ENCODE assay signal across 16 cellular contexts in genomic region chr5:107290780-107291398, GRCh38.
"Had no signal": no experiment of that assay in that cellular context is flagged by ENCODE, and none has a peak within 500 bp of the region (broad histone marks: within the 10 kb centered on the region; RNA-seq: fewer than 3 reads in every experiment).

No MANE protein-coding gene starts in this region.

- H3K27me3 ChIP-seq: ascending aorta, right atrium auricular region, stomach, testis, upper lobe of left lung had no signal

- DNase-seq: activated CD4-positive, alpha-beta T cell treated with anti-CD3 and anti-CD28 coated beads for 1 hour; activated CD8-positive, alpha-beta memory T cell treated with anti-CD3 and anti-CD28 coated beads for 24 hours; activated effector memory CD4-positive, alpha-beta T cell treated with anti-CD3 and anti-CD28 coated beads, Interleukin-2, amount 50 U/mL, for 16 hours; activated naive CD4-positive, alpha-beta T cell treated with anti-CD3 and anti-CD28 coated beads, Interleukin-2, amount 50 U/mL, for 16 hours; activated T-cell treated with anti-CD3 and anti-CD28 coated beads, Interleukin-2, amount 50 U/mL, for 72 hours; effector CD8-positive, alpha-beta T cell; left colon; stimulated activated CD4-positive, alpha-beta T cell treated with anti-CD3 and anti-CD28 coated beads, Interleukin-4, amount 100 ng/mL, for 1 hour; stomach; testis; WERI-Rb-1 had no signal

- H3K36me3 ChIP-seq: ascending aorta, right atrium auricular region, stomach, upper lobe of left lung, WERI-Rb-1 had no signal

- H3K4me3 ChIP-seq: ascending aorta, lung, right atrium auricular region, stomach, testis, upper lobe of left lung had no signal

- ATAC-seq: activated T-cell treated with anti-CD3 and anti-CD28 coated beads, Interleukin-2, amount 50 U/mL, for 72 hours; left colon had no signal

- FAIRE-seq: bronchial epithelial cell had no signal

- H3K4me1 ChIP-seq: ascending aorta, testis had no signal

- H3K27ac ChIP-seq: ascending aorta, right atrium auricular region, stomach, testis, WERI-Rb-1 had no signal

- H3K9me3 ChIP-seq: ascending aorta, right atrium auricular region, stomach, testis, upper lobe of left lung had no signal
